14 cellular contexts compared by ENCODE assay signal in the genomic region with DNA sequence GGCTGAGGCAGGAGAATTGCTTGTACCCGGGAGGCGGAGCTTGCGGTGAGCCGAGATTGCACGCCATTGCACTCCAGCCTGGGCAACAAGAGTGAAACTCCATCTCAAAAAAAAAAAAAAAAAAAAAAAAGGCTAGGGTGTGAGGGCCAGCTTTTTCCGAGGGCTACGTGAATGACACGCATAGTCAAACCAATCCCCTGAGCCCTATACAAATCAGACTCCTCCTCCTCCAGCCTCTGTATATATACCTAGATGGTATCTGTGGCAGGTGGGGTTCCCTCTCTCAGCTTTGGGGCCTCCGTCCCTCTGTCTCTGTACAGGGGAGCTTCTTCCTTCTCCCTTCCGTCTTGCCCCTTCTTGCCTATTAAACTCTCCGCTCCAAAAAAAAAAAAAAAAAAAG. TPM values are rescaled to one million over a fixed set of nuclear protein-coding genes. Genes with fewer than 3 reads are reported as not detected.
A peak's percentile ranks its signal among the peaks of the same experiment; 100 is the strongest.
DNase-seq lines count a peak whose midpoint lies in the region; ATAC-seq and TF ChIP-seq lines count a peak whose summit lies in the region.
"Had no signal": no experiment of that assay in that cellular context is flagged by ENCODE, and none has a peak within 500 bp of the region (broad histone marks: within the 10 kb centered on the region; RNA-seq: fewer than 3 reads in every experiment).

No MANE protein-coding gene starts in this region.

- peaks cover 42% of the 10 kb centered on the region for H3K79me2 ChIP-seq in PC-3 (ENCODE audit: low read length)

- no peaks in the 10 kb centered on the region for H4K20me1 ChIP-seq in PC-3 (ENCODE audit: low read length)

- POLR2A ChIA-PET in PC-3 (lab: Charles Lee; ENCODE audit: unreplicated experiment): no interaction called here
- POLR2A ChIA-PET in activated B cell treated with CpG ODN at 0.5 μM for 24 hours (lab: Charles Lee): interaction anchor here (0.7 to 0.8 kb wide), 3 partner anchors 8 to 525 kb away, joined by 3 to 7 read pairs (median 4); no protein-coding TSS in a partner anchor

- no peaks in the 10 kb centered on the region for H3K9me3 Mint-ChIP-seq in activated B cell treated with CpG ODN at 0.5 μM for 24 hours
- H3K9me3 Mint-ChIP-seq: CD8-positive, alpha-beta T cell had no signal

- no peak for ATAC-seq in PC-3
- ATAC-seq in activated B cell treated with CpG ODN at 0.5 μM for 24 hours (ENCODE audit: low read depth): peak; percentile 10
- ATAC-seq in sciatic nerve: no peak
- no peak for ATAC-seq in GM21423 (IDR thresholded peaks at IDR 0.05; ENCODE audit: unreplicated experiment)
- ATAC-seq in GM19455 (IDR thresholded peaks at IDR 0.05; ENCODE audit: unreplicated experiment): no peak
- ATAC-seq: CD8-positive, alpha-beta T cell; HCT116 had no signal

- peaks cover 43% of the 10 kb centered on the region for H3K36me3 ChIP-seq in PC-3 (ENCODE audit: low read depth, low read length)

- H3K27me3 ChIP-seq in PC-3 (ENCODE audit: low read length): no peaks in the 10 kb centered on the region

- no peak for TF ChIP-seq CTCF in PC-3 (conservative IDR thresholded peaks at IDR 0.05; ENCODE audit: low read depth, low read length)
- no peak for TF ChIP-seq CTCF in activated B cell treated with CpG ODN at 0.5 μM for 24 hours (IDR thresholded peaks at IDR 0.05)

- H3K36me3 Mint-ChIP-seq in activated B cell treated with CpG ODN at 0.5 μM for 24 hours (ENCODE audit: low read depth): no peaks in the 10 kb centered on the region
- H3K36me3 Mint-ChIP-seq: CD14-positive monocyte; CD8-positive, alpha-beta T cell had no signal

- H3K4me3 Mint-ChIP-seq in activated B cell treated with CpG ODN at 0.5 μM for 24 hours: no peak overlapping the region
- H3K4me3 Mint-ChIP-seq: CD14-positive monocyte; CD8-positive, alpha-beta T cell had no signal

- no peaks in the 10 kb centered on the region for H3K27me3 Mint-ChIP-seq in activated B cell treated with CpG ODN at 0.5 μM for 24 hours

- H3K9ac ChIP-seq in PC-3 (ENCODE audit: low read length): no peak overlapping the region

- H3K9me3 ChIP-seq in PC-3 (ENCODE audit: low read length): no peaks in the 10 kb centered on the region

- H3K9me2 ChIP-seq in PC-3 (replicated peaks; ENCODE audit: low read length): no peaks in the 10 kb centered on the region

- no peak for DNase-seq in PC-3
- no peak for DNase-seq in activated B cell treated with CpG ODN at 0.5 μM for 24 hours
- DNase-seq in sciatic nerve (ENCODE audit: low spot score): peak; percentile 33
- no peak for DNase-seq in activated CD8-positive, alpha-beta memory T cell treated with anti-CD3 and anti-CD28 coated beads for 24 hours
- DNase-seq: CD8-positive, alpha-beta T cell; COR-L47; DND-41; GDM1 had no signal

- no TSS peak for BruUV-seq in PC-3 (replicated peaks; lab: Mats Ljungman, UMichigan)

- H3K4me3 ChIP-seq in PC-3 (ENCODE audit: low read length): no peak overlapping the region

- H3K4me1 ChIP-seq in PC-3 (ENCODE audit: insufficient read depth, low read length): peaks cover 40% of the 10 kb centered on the region

- H3K4me2 ChIP-seq in PC-3 (ENCODE audit: low read length): no peak overlapping the region

- intact Hi-C loops in PC-3 (cut with micrococcal nuclease): no loop called here
- intact Hi-C loops in activated B cell treated with CpG ODN at 0.5 μM for 24 hours (cut with micrococcal nuclease): no loop called here
- intact Hi-C loops in sciatic nerve (cut with DNase I): no loop called here

- H2AFZ ChIP-seq in PC-3 (ENCODE audit: low read length): no peak overlapping the region

- H3K27ac Mint-ChIP-seq in activated B cell treated with CpG ODN at 0.5 μM for 24 hours: peak overlapping the region; percentile 71
- H3K27ac Mint-ChIP-seq: CD8-positive, alpha-beta T cell had no signal

- CTCF ChIA-PET in PC-3 (lab: Charles Lee): no interaction called here
- CTCF ChIA-PET in activated B cell treated with CpG ODN at 0.5 μM for 24 hours (lab: Charles Lee): no interaction called here

- peaks cover 39% of the 10 kb centered on the region for H3K4me1 Mint-ChIP-seq in activated B cell treated with CpG ODN at 0.5 μM for 24 hours

- 0 out of 2 replicates have a peak overlapping the region, but pooled peaks have one; percentile 100 for H3K27ac ChIP-seq in PC-3 (ENCODE audit: low read length)
- H3K27ac ChIP-seq: HL-60 had no signal

- peaks cover 12% of the 10 kb centered on the region for H3F3A ChIP-seq in PC-3 (ENCODE audit: low read length, unreplicated experiment)

RNA-seq across cellular contexts. Expression of gene S100A16, which starts 6.7 kb away (rescaled TPM):
- 1,254 and 1,288 TPM in 2 replicates for total RNA-seq in PC-3 (2014; rRNA removed)
- total RNA-seq in activated B cell treated with CpG ODN at 0.5 μM for 24 hours: not detected in 2 replicates
- total RNA-seq in sciatic nerve: 58.4 TPM
- total RNA-seq: CD8-positive, alpha-beta T cell had no signal

RNA-seq across cellular contexts. Expression of gene S100A14, which starts 9.9 kb away (rescaled TPM):
- total RNA-seq in PC-3 (2014; rRNA removed) (462 and 536 TPM in 2 replicates), activated B cell treated with CpG ODN at 0.5 μM for 24 hours (not detected in 2 replicates), sciatic nerve (0.49 TPM)
- total RNA-seq: A673; CD8-positive, alpha-beta T cell had no signal

RNA-seq across cellular contexts. Expression of gene S100A13, which starts 21.1 kb away (rescaled TPM):
- total RNA-seq in PC-3 (2014; rRNA removed) (307 and 350 TPM in 2 replicates), activated B cell treated with CpG ODN at 0.5 μM for 24 hours (16.2 and 17.6 TPM in 2 replicates), sciatic nerve (112 TPM)

RNA-seq across cellular contexts. Expression of gene S100A1, which starts 22.0 kb away (rescaled TPM):
- total RNA-seq in PC-3 (2014; rRNA removed): 0.29 TPM in 1 of 2 replicates, not detected in the other
- 0.31 and 0.69 TPM in 2 replicates for total RNA-seq in activated B cell treated with CpG ODN at 0.5 μM for 24 hours
- total RNA-seq in sciatic nerve: 99.7 TPM
- total RNA-seq: A673; CD8-positive, alpha-beta T cell had no signal

RNA-seq across cellular contexts. Expression of gene CHTOP, which starts 27.7 kb away (rescaled TPM):
- total RNA-seq in PC-3 (2014; rRNA removed): 101 and 112 TPM in 2 replicates
- total RNA-seq in activated B cell treated with CpG ODN at 0.5 μM for 24 hours: 140 and 148 TPM in 2 replicates
- total RNA-seq in sciatic nerve: 66.3 TPM

Comparison
In these comparisons a context has a peak if more than half of its experiments do, and no peak if none do; other contexts are left out.
1. RNA of gene S100A16, which starts 6.7 kb away (total RNA-seq): 1,254 to 1,288 TPM in PC-3 and 58.4 TPM in sciatic nerve (single experiment); not detected in activated B cell treated with CpG ODN at 0.5 μM for 24 hours; every median in the first group is over 10 times any median in the second.
2. RNA of gene S100A14, which starts 9.9 kb away (total RNA-seq): 462 to 536 TPM in PC-3; 0.49 TPM in sciatic nerve (single experiment) and not detected in activated B cell treated with CpG ODN at 0.5 μM for 24 hours; every median in the first group is over 100 times any median in the second.